Comparison of ENCODE assay signal across 8 cellular contexts in the genomic region with DNA sequence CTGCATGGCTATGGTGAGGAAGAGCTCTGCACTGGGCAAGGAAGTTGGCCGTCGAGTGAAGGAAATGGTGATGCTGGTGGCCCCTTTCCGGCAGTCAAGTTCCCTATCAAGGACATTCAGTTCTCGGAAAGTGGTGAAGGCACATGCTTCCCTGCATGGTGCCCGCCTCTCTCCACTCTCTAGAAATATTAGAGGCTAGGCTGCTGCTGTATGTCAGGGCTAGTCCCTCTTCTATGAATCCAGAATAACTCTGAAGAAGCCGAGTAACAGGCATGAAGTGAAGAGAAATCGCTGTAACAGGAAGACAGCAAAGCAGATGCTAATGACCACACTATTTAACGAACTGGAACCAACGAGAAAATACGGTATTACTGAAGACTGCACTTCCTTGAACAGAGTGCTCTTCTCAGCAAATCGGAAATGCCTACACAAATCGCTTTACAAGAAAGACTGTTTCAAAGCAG. TPM values are rescaled to one million over a fixed set of nuclear protein-coding genes. Genes with fewer than 3 reads are reported as not detected.
DNase-seq lines count a peak whose midpoint lies in the region; ATAC-seq, FAIRE-seq and TF ChIP-seq lines count a peak whose summit lies in the region.

No MANE protein-coding gene starts in this region.

- peaks cover 5% of the 10 kb centered on the region for H3K36me3 ChIP-seq in CD8-positive, alpha-beta T cell (ENCODE audit: insufficient read depth, low read length)
- H3K36me3 ChIP-seq in GM12878 (ENCODE audit: control insufficient read depth in 2 of 2, insufficient read depth in 2 of 2, low read length in 1 of 2) = peaks cover 2 to 16% of the 10 kb centered on the region in 2 experiments

- ATAC-seq in CD8-positive, alpha-beta T cell = no peak
- ATAC-seq in GM19397 (IDR thresholded peaks at IDR 0.05; ENCODE audit: unreplicated experiment) (peak; percentile 57), HG03457 (IDR thresholded peaks at IDR 0.05; ENCODE audit: unreplicated experiment) (peak; percentile 42), GM12878 (peak; percentile 72)

- no peaks in the 10 kb centered on the region for H3K27me3 Mint-ChIP-seq in CD8-positive, alpha-beta T cell (ENCODE audit: low read depth)
- no peaks in the 10 kb centered on the region for H3K27me3 Mint-ChIP-seq in nephron progenitor cell (ENCODE audit: low read depth, poor library complexity)

- in situ Hi-C loops in GM12878 (cut with MboI) = no loop called here

- TF ChIP-seq CTCF in CD8-positive, alpha-beta T cell (IDR thresholded peaks at IDR 0.05) = no peak
- no peak for TF ChIP-seq CTCF in GM12878 (IDR thresholded peaks at IDR 0.05 in 2 of 3, conservative IDR thresholded peaks at IDR 0.05 in 1 of 3; ENCODE audit: control insufficient read depth in 2 of 3, extremely low read depth in 1 of 3, insufficient read depth in 1 of 3, low read depth in 3 of 3, low read length in 3 of 3)
- TF ChIP-seq CTCF in nephron progenitor cell (IDR thresholded peaks at IDR 0.05) = no peak

- CTCF ChIA-PET in CD8-positive, alpha-beta T cell (lab: Charles Lee) = interaction anchor here (1.2 to 1.4 kb wide), 3 partner anchors 12 to 55 kb away, joined by 3 to 4 read pairs (median 3); partner anchors contain the start of gene GTPBP4
- CTCF ChIA-PET in GM12878 (lab: Yijun Ruan, JAX) = interaction anchor here (1.5 kb wide), 1 partner anchor 15 kb away, joined by 3 read pairs; no protein-coding TSS in a partner anchor

- H3K9me3 Mint-ChIP-seq in CD8-positive, alpha-beta T cell = no peaks in the 10 kb centered on the region
- H3K9me3 Mint-ChIP-seq in nephron progenitor cell = no peaks in the 10 kb centered on the region

- H3K27ac Mint-ChIP-seq in CD8-positive, alpha-beta T cell = peak overlapping the region; percentile 83
- peak overlapping the region; percentile 93 for H3K27ac Mint-ChIP-seq in nephron progenitor cell

- SMC1A ChIA-PET in GM12878 (lab: Charles Lee; ENCODE audit: uncharacterized antibody, unreplicated experiment) = interaction anchor here (0.9 to 2.2 kb wide), 7 partner anchors 10 to 115 kb away, joined by 3 to 7 read pairs (median 4); no protein-coding TSS in a partner anchor

- peaks cover 51% of the 10 kb centered on the region for H3K79me2 ChIP-seq in GM12878 (ENCODE audit: control insufficient read depth, insufficient read depth, low read length)

- intact Hi-C loops in CD8-positive, alpha-beta T cell (cut with DNase I, micrococcal nuclease) = loop anchor here (2.0 to 5.0 kb wide), 2 partner anchors 33 to 34 kb away; no protein-coding TSS in a partner anchor
- intact Hi-C loops in GM12878 (cut with micrococcal nuclease; ENCODE audit: unreplicated experiment) = loop anchor here (5.0 kb wide), 1 partner anchor 56 kb away; the partner anchor contains the start of gene GTPBP4

- BruUV-seq in GM12878 (replicated peaks; lab: Mats Ljungman, UMichigan) = no TSS peak

- no peak for TF ChIP-seq EP300 in GM12878 (IDR thresholded peaks at IDR 0.05; ENCODE audit: borderline replicate concordance in 1 of 2, control insufficient read depth in 1 of 2, low read depth in 2 of 2, low read length in 2 of 2)

- H2AFZ ChIP-seq in GM12878 (ENCODE audit: control insufficient read depth, low read depth, low read length) = peak overlapping the region; percentile 64

- peak overlapping the region; percentile 95 for H3K4me2 ChIP-seq in GM12878 (ENCODE audit: control insufficient read depth, insufficient read depth)

- DNase-seq in CD8-positive, alpha-beta T cell = no peak
- DNase-seq in GM12878 (ENCODE audit: low read depth, low spot score) (peak; percentile 72), nephron progenitor cell (no peak), RCC 7860 (ENCODE audit: low spot score) (no peak), NCI-H2029 (lab: John Stamatoyannopoulos, UW) (no peak), SIG-M5 (lab: John Stamatoyannopoulos, UW) (no peak)

- H4K20me1 ChIP-seq in GM12878 (ENCODE audit: control insufficient read depth, insufficient read depth) = peaks cover 3% of the 10 kb centered on the region; the same call in 1 of the 2 replicates

- H3K9me3 ChIP-seq in CD8-positive, alpha-beta T cell (ENCODE audit: low read length) = no peaks in the 10 kb centered on the region
- no peaks in the 10 kb centered on the region for H3K9me3 ChIP-seq in GM12878 (replicated peaks; ENCODE audit: control insufficient read depth, insufficient read depth, low read length)

- no peaks in the 10 kb centered on the region for H3K27me3 ChIP-seq in CD8-positive, alpha-beta T cell (ENCODE audit: insufficient read depth, low read length)
- H3K27me3 ChIP-seq in GM12878 (replicated peaks in 1 of 2; ENCODE audit: control insufficient read depth in 2 of 2, insufficient read depth in 2 of 2, low read length in 1 of 2) = no peaks in the 10 kb centered on the region

- H3K27ac ChIP-seq in CD8-positive, alpha-beta T cell (ENCODE audit: low read depth, low read length) = peak overlapping the region; percentile 11
- H3K27ac ChIP-seq in GM12878 (ENCODE audit: control insufficient read depth, insufficient read depth) = peak overlapping the region; percentile 84

- RAD21 ChIA-PET in GM12878 (lab: Charles Lee; ENCODE audit: unreplicated experiment) = interaction anchor here (1.0 to 2.1 kb wide), 7 partner anchors 10 to 175 kb away, joined by 3 to 7 read pairs (median 3); partner anchors contain the start of genes GTPBP4 and LARP4B

- TF ChIP-seq RAD21 in GM12878 (IDR thresholded peaks at IDR 0.05; ENCODE audit: insufficient read depth, low read depth, low read length) = no peak

- peak overlapping the region; percentile 75 for H3K4me3 Mint-ChIP-seq in CD8-positive, alpha-beta T cell
- no peak overlapping the region for H3K4me3 Mint-ChIP-seq in nephron progenitor cell

- peaks cover 41% of the 10 kb centered on the region for H3K4me1 ChIP-seq in CD8-positive, alpha-beta T cell (ENCODE audit: insufficient read depth, low read length)
- peaks cover 5% of the 10 kb centered on the region for H3K4me1 ChIP-seq in GM12878 (ENCODE audit: control insufficient read depth, insufficient read depth, low read length)

- H3K36me3 Mint-ChIP-seq in CD8-positive, alpha-beta T cell = peaks cover 47% of the 10 kb centered on the region
- H3K36me3 Mint-ChIP-seq in nephron progenitor cell (ENCODE audit: low read depth) = peaks cover 67% of the 10 kb centered on the region

- peak overlapping the region; percentile 8 for H3K4me3 ChIP-seq in CD8-positive, alpha-beta T cell (ENCODE audit: low read depth, low read length)
- H3K4me3 ChIP-seq in GM12878 = peak overlapping the region; percentile 69

- WGBS in GM12878 (ENCODE audit: insufficient coverage, insufficient replicate concordance, low lambda C conversion rate, missing lambda C conversion rate) = under 1% methylated on average over 12 of the region's 12 CpGs

- TF ChIP-seq POLR2A in GM12878 (IDR thresholded peaks at IDR 0.05; ENCODE audit: low read depth, low read length) = no peak

- POLR2A ChIA-PET in CD8-positive, alpha-beta T cell (lab: Charles Lee) = interaction anchor here (1.5 kb wide), 1 partner anchor 14 kb away, joined by 4 read pairs; no protein-coding TSS in a partner anchor
- POLR2A ChIA-PET in GM12878 (lab: Charles Lee) = interaction anchor here (0.9 to 3.6 kb wide), 3 partner anchors 9 to 116 kb away, joined by 4 to 15 read pairs (median 5); no protein-coding TSS in a partner anchor

- H3K9ac ChIP-seq in GM12878 (ENCODE audit: control insufficient read depth, insufficient read depth, low read length) = peak overlapping the region; percentile 69

- peak; percentile 84 for FAIRE-seq in GM12878 (lab: Jason Lieb, UNC)
- FAIRE-seq in RCC 7860 (lab: Jason Lieb, UNC) = no peak

- H3K4me1 Mint-ChIP-seq in CD8-positive, alpha-beta T cell (ENCODE audit: low read depth) = peaks cover 41% of the 10 kb centered on the region
- peaks cover 40% of the 10 kb centered on the region for H3K4me1 Mint-ChIP-seq in nephron progenitor cell

RNA-seq across cellular contexts. Expression of gene IDI1, which starts 5.4 kb away (rescaled TPM):
- 100 to 1,000 TPM; 307 to 317 TPM for total RNA-seq in CD8-positive, alpha-beta T cell
- 154 and 155 TPM in 2 replicates for total RNA-seq in GM12878 (2013; cell fraction: nucleolus; rRNA removed)
- total RNA-seq in GM12878 (2014; rRNA removed) (112 and 150 TPM in 2 replicates), GM12878 (2014; rRNA removed; fragmentation: Illumina TruSeq; extraction: Trizol) (152 and 163 TPM in 2 replicates), GM12878 (2021) (85.5 and 88.4 TPM in 2 replicates)
- polyA plus RNA-seq in GM12878 (2011; ENCODE audit: low read depth) = 57.8 TPM
- polyA plus RNA-seq in GM12878 (2011; rRNA removed) (216 and 332 TPM in 2 replicates), GM12878 (2014; fragmentation: Illumina TruSeq; extraction: Trizol) (156 and 224 TPM in 2 replicates), GM12878 (2014; fragmentation: Nextera tagmentation; extraction: Ambion mirVana) (100 to 1,000 TPM; 156 to 223 TPM), GM12878 (2014; rRNA removed) (129 and 158 TPM in 2 replicates), GM12878 (2016; fragmentation: Nextera tagmentation; extraction: Ambion mirVana) (100 to 1,000 TPM; 202 to 206 TPM)
- 66.6 and 66.7 TPM in 2 replicates for polyA plus RNA-seq in GM12878 (2011; cell fraction: cytosol; rRNA removed)
- polyA plus RNA-seq in GM12878 (2011; cell fraction: nucleus; rRNA removed) = 108 and 119 TPM in 2 replicates
- polyA plus RNA-seq in GM12878 (2012) = 79.7 and 106 TPM in 2 replicates
- polyA minus RNA-seq in GM12878 (2011; rRNA and poly(A)+ RNA removed) = 82.4 and 96.9 TPM in 2 replicates
- 27.1 and 29.8 TPM in 2 replicates for polyA minus RNA-seq in GM12878 (2011; cell fraction: cytosol; rRNA and poly(A)+ RNA removed)
- polyA minus RNA-seq in GM12878 (2011; cell fraction: nucleus; rRNA and poly(A)+ RNA removed) = 39.7 and 57.8 TPM in 2 replicates

RNA-seq across cellular contexts. Expression of gene WDR37, which starts 12.6 kb away (rescaled TPM):
- total RNA-seq in CD8-positive, alpha-beta T cell = 10 to 100 TPM; 22.6 to 23.7 TPM
- 35.7 and 36.6 TPM in 2 replicates for total RNA-seq in GM12878 (2013; cell fraction: nucleolus; rRNA removed)
- total RNA-seq in GM12878 (2014; rRNA removed) (8.0 and 8.5 TPM in 2 replicates), GM12878 (2014; rRNA removed; fragmentation: Illumina TruSeq; extraction: Trizol) (6.1 and 6.3 TPM in 2 replicates), GM12878 (2021) (9.0 and 11.1 TPM in 2 replicates)
- 5.1 TPM for polyA plus RNA-seq in GM12878 (2011; ENCODE audit: low read depth)
- polyA plus RNA-seq in GM12878 (2011; rRNA removed) (9.7 and 10.5 TPM in 2 replicates), GM12878 (2014; fragmentation: Illumina TruSeq; extraction: Trizol) (6.4 and 6.6 TPM in 2 replicates), GM12878 (2014; fragmentation: Nextera tagmentation; extraction: Ambion mirVana) (1 to 10 TPM; 1.9 to 2.5 TPM), GM12878 (2014; rRNA removed) (8.4 and 8.8 TPM in 2 replicates), GM12878 (2016; fragmentation: Nextera tagmentation; extraction: Ambion mirVana) (1 to 10 TPM; 6.5 to 7.7 TPM)
- polyA plus RNA-seq in GM12878 (2011; cell fraction: cytosol; rRNA removed) = 10.4 and 10.9 TPM in 2 replicates
- 31.1 and 31.4 TPM in 2 replicates for polyA plus RNA-seq in GM12878 (2011; cell fraction: nucleus; rRNA removed)
- 6.1 and 8.4 TPM in 2 replicates for polyA plus RNA-seq in GM12878 (2012)
- 25.3 and 25.7 TPM in 2 replicates for polyA minus RNA-seq in GM12878 (2011; rRNA and poly(A)+ RNA removed)
- 4.1 and 12.3 TPM in 2 replicates for polyA minus RNA-seq in GM12878 (2011; cell fraction: cytosol; rRNA and poly(A)+ RNA removed)
- 12.3 and 15.5 TPM in 2 replicates for polyA minus RNA-seq in GM12878 (2011; cell fraction: nucleus; rRNA and poly(A)+ RNA removed)

RNA-seq across cellular contexts. Expression of gene IDI2, which starts 17.9 kb away (rescaled TPM):
- total RNA-seq in CD8-positive, alpha-beta T cell = not detected
- total RNA-seq in GM12878 (2013; cell fraction: nucleolus; rRNA removed) = not detected in 2 replicates
- total RNA-seq in GM12878 (2014; rRNA removed) (not detected in 2 replicates), GM12878 (2014; rRNA removed; fragmentation: Illumina TruSeq; extraction: Trizol) (not detected in 2 replicates), GM12878 (2021) (not detected in 2 replicates)
- polyA plus RNA-seq in GM12878 (2011; ENCODE audit: low read depth) = not detected
- polyA plus RNA-seq in GM12878 (2011; rRNA removed) (not detected in 2 replicates), GM12878 (2014; fragmentation: Illumina TruSeq; extraction: Trizol) (0.06 TPM in 1 of 2 replicates, not detected in the other), GM12878 (2014; fragmentation: Nextera tagmentation; extraction: Ambion mirVana) (not detected), GM12878 (2014; rRNA removed) (not detected in 2 replicates), GM12878 (2016; fragmentation: Nextera tagmentation; extraction: Ambion mirVana) (not detected)
- polyA plus RNA-seq in GM12878 (2011; cell fraction: cytosol; rRNA removed) = not detected in 2 replicates
- not detected in 2 replicates for polyA plus RNA-seq in GM12878 (2011; cell fraction: nucleus; rRNA removed)
- not detected in 2 replicates for polyA plus RNA-seq in GM12878 (2012)
- polyA minus RNA-seq in GM12878 (2011; rRNA and poly(A)+ RNA removed) = not detected in 2 replicates
- polyA minus RNA-seq in GM12878 (2011; cell fraction: cytosol; rRNA and poly(A)+ RNA removed) = not detected in 2 replicates
- polyA minus RNA-seq in GM12878 (2011; cell fraction: nucleus; rRNA and poly(A)+ RNA removed) = not detected in 2 replicates

RNA-seq across cellular contexts. Expression of gene GTPBP4, which starts 55.3 kb away (rescaled TPM):
- 10 to 100 TPM; 78.2 to 84.2 TPM for total RNA-seq in CD8-positive, alpha-beta T cell
- 89.9 and 93.0 TPM in 2 replicates for total RNA-seq in GM12878 (2013; cell fraction: nucleolus; rRNA removed)
- total RNA-seq in GM12878 (2014; rRNA removed) = 58.5 and 64.6 TPM in 2 replicates
- total RNA-seq in GM12878 (2014; rRNA removed; fragmentation: Illumina TruSeq; extraction: Trizol) = 88.7 and 89.6 TPM in 2 replicates
- 82.2 and 93.9 TPM in 2 replicates for total RNA-seq in GM12878 (2021)
- polyA plus RNA-seq in GM12878 (2011; ENCODE audit: low read depth) = 24.6 TPM
- 62.0 and 68.8 TPM in 2 replicates for polyA plus RNA-seq in GM12878 (2011; rRNA removed)
- polyA plus RNA-seq in GM12878 (2011; cell fraction: cytosol; rRNA removed) = 23.3 and 23.5 TPM in 2 replicates
- polyA plus RNA-seq in GM12878 (2011; cell fraction: nucleus; rRNA removed) = 45.3 and 63.4 TPM in 2 replicates
- polyA plus RNA-seq in GM12878 (2012) = 37.8 and 48.2 TPM in 2 replicates
- polyA plus RNA-seq in GM12878 (2014; fragmentation: Illumina TruSeq; extraction: Trizol) = 74.9 and 99.3 TPM in 2 replicates
- 10 to 100 TPM; 60.3 to 68.0 TPM for polyA plus RNA-seq in GM12878 (2014; fragmentation: Nextera tagmentation; extraction: Ambion mirVana)
- 61.7 and 66.3 TPM in 2 replicates for polyA plus RNA-seq in GM12878 (2014; rRNA removed)
- polyA plus RNA-seq in GM12878 (2016; fragmentation: Nextera tagmentation; extraction: Ambion mirVana) = 100 to 1,000 TPM; 115 to 118 TPM
- polyA minus RNA-seq in GM12878 (2011; rRNA and poly(A)+ RNA removed) = 34.4 and 44.0 TPM in 2 replicates
- polyA minus RNA-seq in GM12878 (2011; cell fraction: cytosol; rRNA and poly(A)+ RNA removed) = 9.5 and 14.7 TPM in 2 replicates
- polyA minus RNA-seq in GM12878 (2011; cell fraction: nucleus; rRNA and poly(A)+ RNA removed) = 28.4 and 54.9 TPM in 2 replicates
